In the genomic region with DNA sequence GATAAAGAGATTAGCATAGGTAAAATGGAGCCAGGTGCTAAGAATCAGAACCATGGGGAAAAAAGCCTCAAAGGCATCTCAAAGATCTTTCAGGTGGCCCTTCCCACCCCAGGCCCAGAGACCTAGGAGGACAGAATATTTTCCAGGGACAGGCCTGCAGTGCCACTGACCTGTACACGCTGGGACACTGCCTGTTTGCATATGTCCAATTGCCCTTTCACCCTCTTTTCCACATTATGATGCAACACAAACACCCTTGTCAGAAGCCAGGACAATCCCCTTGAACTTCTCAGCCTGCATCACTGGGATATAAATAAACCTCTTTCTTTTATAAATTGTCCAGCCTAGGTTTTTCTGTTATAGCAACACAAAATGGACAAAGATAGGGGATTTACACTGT, we compare ENCODE assay signal across 18 cellular contexts.
A peak's percentile ranks its signal among the peaks of the same experiment; 100 is the strongest.
DNase-seq lines count a peak whose midpoint lies in the region; ATAC-seq, FAIRE-seq and TF ChIP-seq lines count a peak whose summit lies in the region.
"Had no signal": no experiment of that assay in that cellular context is flagged by ENCODE, and none has a peak within 500 bp of the region (broad histone marks: within the 10 kb centered on the region; RNA-seq: fewer than 3 reads in every experiment).

No MANE protein-coding gene starts in this region.

- in situ Hi-C loops in HepG2 (cut with HindIII; ENCODE audit: extremely low pct_ligation_motif_present, low pct_unique_long_range_greater_than_20kb), result no loop called here

- no peaks in the 10 kb centered on the region for H4K20me1 ChIP-seq in HepG2 (ENCODE audit: insufficient read depth, low read length)

- WGBS in heart left ventricle, 4 donors, result 38 to 59% (median 48%) methylated on average over 1 of the region's 1 CpG
- 49% methylated on average over 1 of the region's 1 CpG for WGBS in right cardiac atrium
- WGBS in HepG2 (ENCODE audit: low lambda C conversion rate), result 8% methylated on average over 1 of the region's 1 CpG

- no peaks in the 10 kb centered on the region for H3K9me3 ChIP-seq in heart left ventricle
- no peaks in the 10 kb centered on the region for H3K9me3 ChIP-seq in right cardiac atrium (ENCODE audit: control insufficient read depth, low read length)
- H3K9me3 ChIP-seq in HepG2 (ENCODE audit: low read length), result peaks cover 65% of the 10 kb centered on the region
- H3K9me3 ChIP-seq: Caco-2 had no signal

- CTCF ChIA-PET in HepG2 (lab: Yijun Ruan, JAX; ENCODE audit: low intra/inter-chr PET ratio, low total read pairs), result no interaction called here

- H3K27ac ChIP-seq in heart left ventricle (peak overlapping the region in 3 of 12 donors; percentile 28 to 53 (median 39)), right cardiac atrium (ENCODE audit: low read length) (no peak overlapping the region), HepG2 (ENCODE audit: extremely low read length, insufficient read depth, low read length) (no peak overlapping the region)
- H3K27ac ChIP-seq: C4-2B had no signal

- no peak for TF ChIP-seq POLR2A in heart left ventricle (IDR thresholded peaks at IDR 0.05)
- no peak for TF ChIP-seq POLR2A in HepG2 (IDR thresholded peaks at IDR 0.05; ENCODE audit: insufficient read depth in 1 of 2, low read depth in 2 of 2, low read length in 2 of 2)

- TF ChIP-seq EP300 in HepG2 (IDR thresholded peaks at IDR 0.05; ENCODE audit: low read depth in 2 of 2, low read length in 2 of 2) (no peak), HepG2 (CRISPR knock-in tag; IDR thresholded peaks at IDR 0.05; ENCODE audit: borderline replicate concordance) (no peak)

- BruUV-seq in HepG2 (replicated peaks; lab: Mats Ljungman, UMichigan), result no TSS peak

- H3K4me2 ChIP-seq in HepG2 (ENCODE audit: low read depth, low read length), result no peak overlapping the region

- H3K9ac ChIP-seq in HepG2 (ENCODE audit: insufficient read depth, low read depth, low read length), result no peak overlapping the region

- H3K4me1 ChIP-seq in heart left ventricle (no peaks in the 10 kb centered on the region), right cardiac atrium (ENCODE audit: control insufficient read depth, insufficient read depth, low read length) (no peaks in the 10 kb centered on the region), HepG2 (ENCODE audit: insufficient read depth, low read length) (no peaks in the 10 kb centered on the region)
- H3K4me1 ChIP-seq: Caco-2 had no signal

- no peaks in the 10 kb centered on the region for H3K79me2 ChIP-seq in HepG2 (ENCODE audit: insufficient read depth, low read length)

- no peak for FAIRE-seq in HepG2 (lab: Jason Lieb, UNC)
- FAIRE-seq: D721Med, H1, K562 had no signal

- H3K27me3 ChIP-seq in heart left ventricle (no peaks in the 10 kb centered on the region), right cardiac atrium (ENCODE audit: control insufficient read depth, insufficient read depth) (no peaks in the 10 kb centered on the region), HepG2 (ENCODE audit: control insufficient read depth in 1 of 2, insufficient read depth in 2 of 2, low read length in 2 of 2) (no peaks in the 10 kb centered on the region)

- TF ChIP-seq CTCF in heart left ventricle (IDR thresholded peaks at IDR 0.05) (no peak), HepG2 (CRISPR knock-in tag; IDR thresholded peaks at IDR 0.05) (no peak)

- POLR2A ChIA-PET in HepG2 (lab: Yijun Ruan, JAX), result no interaction called here

- TF ChIP-seq RAD21 in HepG2 (CRISPR knock-in tag; IDR thresholded peaks at IDR 0.05), result no peak

- H2AFZ ChIP-seq in HepG2 (ENCODE audit: low read length), result no peak overlapping the region

- H3K4me3 ChIP-seq in heart left ventricle, result no peak overlapping the region
- H3K4me3 ChIP-seq in right cardiac atrium (ENCODE audit: low read length), result no peak overlapping the region
- no peak overlapping the region for H3K4me3 ChIP-seq in HepG2 (replicated peaks in 1 of 3; ENCODE audit: insufficient read depth in 1 of 3, low read depth in 2 of 3, low read length in 3 of 3)
- H3K4me3 ChIP-seq: K562 had no signal

- DNase-seq in heart left ventricle, result peak in 1 of 5 donors; percentile 26
- no peak for DNase-seq in left cardiac atrium
- peak in 1 of 3 donors; percentile 24 for DNase-seq in right cardiac atrium
- no peak for DNase-seq in HepG2 (ENCODE audit: low spot score)
- DNase-seq: ACHN; AML-193; Caco-2; CD4-positive, alpha-beta T cell; DMS79 treated with DMSO at 0.1 percent for 48 hours; GF-D8; H9; IMR-90 had no signal

- H3K36me3 ChIP-seq in heart left ventricle, result no peaks in the 10 kb centered on the region
- no peaks in the 10 kb centered on the region for H3K36me3 ChIP-seq in HepG2 (replicated peaks in 1 of 2; ENCODE audit: control insufficient read depth in 1 of 2, insufficient read depth in 2 of 2, low read length in 2 of 2)

- intact Hi-C loops in heart left ventricle (cut with DNase I), result no loop called here
- intact Hi-C loops in left cardiac atrium (cut with DNase I), result no loop called here
- intact Hi-C loops in right cardiac atrium (cut with DNase I), result no loop called here
- intact Hi-C loops in HepG2 (cut with micrococcal nuclease; ENCODE audit: unreplicated experiment), result no loop called here

- ATAC-seq in heart left ventricle (peak; percentile 51 to 96 (median 89)), left cardiac atrium (no peak), right cardiac atrium (peak; percentile 33 to 71), HepG2 (peak; percentile 35; the same call in 1 of the 3 replicates), GM21825 (IDR thresholded peaks at IDR 0.05; ENCODE audit: unreplicated experiment) (no peak), HG02981 (IDR thresholded peaks at IDR 0.05; ENCODE audit: unreplicated experiment) (no peak)
- ATAC-seq: K562 had no signal

TF ChIP-seq in HepG2, 621 proteins besides CTCF, POLR2A, EP300 and RAD21:
- TF ChIP-seq, protein P1, sequence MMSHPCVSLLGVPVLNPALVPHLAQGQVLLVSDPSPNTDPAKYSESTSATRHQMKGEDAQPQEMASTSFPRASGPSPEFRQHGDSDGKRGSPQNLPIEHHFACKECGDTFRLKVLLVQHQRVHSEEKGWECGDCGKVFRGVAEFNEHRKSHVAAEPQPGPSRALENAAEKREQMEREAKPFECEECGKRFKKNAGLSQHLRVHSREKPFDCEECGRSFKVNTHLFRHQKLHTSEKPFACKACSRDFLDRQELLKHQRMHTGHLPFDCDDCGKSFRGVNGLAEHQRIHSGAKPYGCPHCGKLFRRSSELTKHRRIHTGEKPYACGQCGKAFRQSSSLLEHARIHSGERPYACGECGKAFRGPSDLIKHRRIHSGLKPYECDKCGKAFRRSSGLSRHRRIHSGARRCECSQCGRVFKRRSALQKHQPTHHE (CRISPR knock-in tag; IDR thresholded peaks at IDR 0.05; ENCODE audit: borderline replicate concordance), result no peak
- no peak for TF ChIP-seq NKX3-1 (CRISPR knock-in tag; IDR thresholded peaks at IDR 0.05)
- TF ChIP-seq, protein P2, sequence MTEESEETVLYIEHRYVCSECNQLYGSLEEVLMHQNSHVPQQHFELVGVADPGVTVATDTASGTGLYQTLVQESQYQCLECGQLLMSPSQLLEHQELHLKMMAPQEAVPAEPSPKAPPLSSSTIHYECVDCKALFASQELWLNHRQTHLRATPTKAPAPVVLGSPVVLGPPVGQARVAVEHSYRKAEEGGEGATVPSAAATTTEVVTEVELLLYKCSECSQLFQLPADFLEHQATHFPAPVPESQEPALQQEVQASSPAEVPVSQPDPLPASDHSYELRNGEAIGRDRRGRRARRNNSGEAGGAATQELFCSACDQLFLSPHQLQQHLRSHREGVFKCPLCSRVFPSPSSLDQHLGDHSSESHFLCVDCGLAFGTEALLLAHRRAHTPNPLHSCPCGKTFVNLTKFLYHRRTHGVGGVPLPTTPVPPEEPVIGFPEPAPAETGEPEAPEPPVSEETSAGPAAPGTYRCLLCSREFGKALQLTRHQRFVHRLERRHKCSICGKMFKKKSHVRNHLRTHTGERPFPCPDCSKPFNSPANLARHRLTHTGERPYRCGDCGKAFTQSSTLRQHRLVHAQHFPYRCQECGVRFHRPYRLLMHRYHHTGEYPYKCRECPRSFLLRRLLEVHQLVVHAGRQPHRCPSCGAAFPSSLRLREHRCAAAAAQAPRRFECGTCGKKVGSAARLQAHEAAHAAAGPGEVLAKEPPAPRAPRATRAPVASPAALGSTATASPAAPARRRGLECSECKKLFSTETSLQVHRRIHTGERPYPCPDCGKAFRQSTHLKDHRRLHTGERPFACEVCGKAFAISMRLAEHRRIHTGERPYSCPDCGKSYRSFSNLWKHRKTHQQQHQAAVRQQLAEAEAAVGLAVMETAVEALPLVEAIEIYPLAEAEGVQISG (CRISPR knock-in tag; IDR thresholded peaks at IDR 0.05), result no peak
- TF ChIP-seq CEBPB (IDR thresholded peaks at IDR 0.05; ENCODE audit: borderline replicate concordance, low read depth, low read length), result peak; percentile 84
- TF ChIP-seq ZNF512 (CRISPR knock-in tag; IDR thresholded peaks at IDR 0.05), result no peak
- no peak for TF ChIP-seq ESRRA (CRISPR knock-in tag; IDR thresholded peaks at IDR 0.05; ENCODE audit: low read depth)
- no peak for TF ChIP-seq ZSCAN31 (CRISPR knock-in tag; IDR thresholded peaks at IDR 0.05; ENCODE audit: low read depth)
- TF ChIP-seq CEBPG (CRISPR knock-in tag; IDR thresholded peaks at IDR 0.05), result peak; percentile 20; the same call in 1 of the 2 replicates
- TF ChIP-seq ZUFSP (CRISPR knock-in tag; IDR thresholded peaks at IDR 0.05; ENCODE audit: borderline replicate concordance), result no peak

Comparison
In these comparisons a context has a peak if more than half of its experiments do, and no peak if none do; other contexts are left out.
1. ATAC-seq: peak in heart left ventricle (4 of 4), right cardiac atrium (2 of 2) and HepG2 (single experiment); none in left cardiac atrium (0 of 2), GM21825 (single experiment) and HG02981 (single experiment).